In the genomic region with DNA sequence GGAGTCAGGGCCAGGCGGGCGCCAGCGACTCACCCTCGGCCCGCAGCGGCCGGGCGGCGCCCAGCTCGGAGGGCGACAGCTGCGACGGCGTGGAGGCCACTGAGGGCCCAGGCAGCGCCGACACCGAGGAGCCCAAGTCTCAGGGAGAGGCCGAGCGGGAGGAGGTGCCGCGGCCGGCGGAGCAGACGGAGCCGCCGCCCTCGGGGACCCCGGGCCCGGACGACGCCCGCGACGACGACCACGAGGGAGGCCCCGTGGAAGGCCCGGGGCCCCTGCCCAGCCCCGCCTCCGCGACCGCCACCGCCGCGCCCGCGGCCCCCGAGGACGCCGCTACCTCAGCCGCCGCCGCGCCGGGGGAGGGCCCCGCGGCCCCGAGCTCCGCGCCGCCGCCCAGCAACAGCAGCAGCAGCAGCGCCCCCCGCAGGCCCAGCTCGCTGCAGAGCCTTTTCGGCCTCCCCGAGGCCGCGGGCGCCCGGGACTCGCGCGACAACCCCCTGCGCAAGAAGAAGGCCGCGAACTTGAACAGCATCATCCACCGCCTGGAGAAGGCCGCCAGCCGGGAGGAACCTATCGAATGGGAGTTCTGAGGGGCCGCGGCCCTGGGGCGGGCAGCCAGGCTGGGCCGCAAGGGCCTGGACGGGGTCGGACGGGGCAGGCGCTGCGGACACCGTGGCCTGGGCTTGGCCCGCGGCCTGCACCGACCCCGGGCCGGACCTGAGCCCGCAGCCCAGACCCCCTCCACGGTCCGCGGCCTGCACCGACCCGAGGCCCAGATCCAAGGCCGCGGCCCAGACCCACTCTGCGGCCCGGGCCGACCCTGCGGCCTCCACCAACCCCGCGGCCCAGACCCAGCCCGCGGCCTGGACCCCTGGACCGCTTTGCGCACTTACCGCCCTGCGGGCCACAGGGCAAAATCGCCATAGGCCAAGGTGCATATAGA, we compare ENCODE assay signal across 1 cellular context.
TF ChIP-seq lines count a peak whose summit lies in the region.

No MANE protein-coding gene starts in this region.

TF ChIP-seq in GM23338, 12 proteins besides CTCF, POLR2A, EP300 and RAD21 (continued from another document):
- TF ChIP-seq, protein P1, sequence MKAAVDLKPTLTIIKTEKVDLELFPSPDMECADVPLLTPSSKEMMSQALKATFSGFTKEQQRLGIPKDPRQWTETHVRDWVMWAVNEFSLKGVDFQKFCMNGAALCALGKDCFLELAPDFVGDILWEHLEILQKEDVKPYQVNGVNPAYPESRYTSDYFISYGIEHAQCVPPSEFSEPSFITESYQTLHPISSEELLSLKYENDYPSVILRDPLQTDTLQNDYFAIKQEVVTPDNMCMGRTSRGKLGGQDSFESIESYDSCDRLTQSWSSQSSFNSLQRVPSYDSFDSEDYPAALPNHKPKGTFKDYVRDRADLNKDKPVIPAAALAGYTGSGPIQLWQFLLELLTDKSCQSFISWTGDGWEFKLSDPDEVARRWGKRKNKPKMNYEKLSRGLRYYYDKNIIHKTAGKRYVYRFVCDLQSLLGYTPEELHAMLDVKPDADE (IDR thresholded peaks at IDR 0.05) = no peak
- TF ChIP-seq REST (IDR thresholded peaks at IDR 0.05; ENCODE audit: unreplicated experiment) = no peak
- TF ChIP-seq POLR2AphosphoS5 (IDR thresholded peaks at IDR 0.05; ENCODE audit: low read depth) = no peak
- no peak for TF ChIP-seq CREB1 (CRISPR knock-in tag; IDR thresholded peaks at IDR 0.05; ENCODE audit: low read depth)
- no peak for TF ChIP-seq ZNF114 (CRISPR knock-in tag; IDR thresholded peaks at IDR 0.05)
- TF ChIP-seq ZNF331 (CRISPR knock-in tag; IDR thresholded peaks at IDR 0.05; ENCODE audit: low read depth) = no peak
- TF ChIP-seq EZH2phosphoT487 (IDR thresholded peaks at IDR 0.05; ENCODE audit: unreplicated experiment) = no peak
- TF ChIP-seq ZNF462 (CRISPR knock-in tag; IDR thresholded peaks at IDR 0.05) = no peak
